Comparison of ENCODE assay signal across 35 cellular contexts in the genomic region with DNA sequence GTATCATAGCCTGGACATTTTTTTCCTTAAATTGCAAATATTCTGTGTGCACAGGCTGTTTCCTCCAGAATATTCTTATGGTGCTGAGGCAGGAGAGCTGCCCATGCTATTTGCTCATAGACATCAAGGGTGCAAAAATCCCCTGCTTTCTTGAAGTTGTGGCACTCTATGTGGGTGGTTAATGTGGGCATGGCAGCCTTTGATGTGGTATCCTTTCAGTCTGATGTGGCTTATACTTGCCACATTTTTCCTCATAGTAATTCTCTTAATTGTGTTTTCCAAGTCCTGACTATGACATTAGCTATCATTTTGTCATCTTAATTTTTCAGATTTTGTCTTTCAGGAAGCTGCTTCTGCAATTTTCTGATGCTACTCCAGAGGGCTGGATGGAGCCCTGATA.
"Had no signal": no experiment of that assay in that cellular context is flagged by ENCODE, and none has a peak within 500 bp of the region (broad histone marks: within the 10 kb centered on the region; RNA-seq: fewer than 3 reads in every experiment).

No MANE protein-coding gene starts in this region.

- H3K27me3 ChIP-seq: adrenal gland, body of pancreas, brain microvascular endothelial cell had no signal

- FAIRE-seq: astrocyte, TTC549 had no signal

- H3K4me1 Mint-ChIP-seq: activated B cell treated with CpG ODN at 0.5 μM for 24 hours; activated CD4-positive, alpha-beta T cell treated with anti-CD3 and anti-CD28 coated beads, Interleukin-2, amount 10 ng/mL, durations not matched to agents 24 days and 14 days; activated naive CD8-positive, alpha-beta T cell treated with anti-CD3 and anti-CD28 coated beads for 36 hours; activated T-helper 17 cell treated with anti-CD3 and anti-CD28 coated beads, Interleukin-2, amount 50 U/mL, for 72 hours had no signal

- DNase-seq: activated B cell treated with CpG ODN at 0.5 μM for 24 hours; activated CD4-positive, alpha-beta memory T cell treated with anti-CD3 and anti-CD28 coated beads for 36 hours; activated CD4-positive, alpha-beta T cell treated with anti-CD3 and anti-CD28 coated beads for 4 hours; activated CD4-positive, alpha-beta T cell treated with anti-CD3 and anti-CD28 coated beads, Interleukin-2, amount 10 ng/mL, durations not matched to agents 24 days and 14 days; activated CD4-positive, alpha-beta T cell treated with anti-CD3 and anti-CD28 coated beads, Interleukin-2, amount 50 U/mL, for 1 hour; activated CD4-positive, alpha-beta T cell treated with anti-CD3 and anti-CD28 coated beads, Interleukin-2, amount 50 U/mL, for 4 hours; activated CD4-positive, CD25-positive, alpha-beta regulatory T cell treated with anti-CD3 and anti-CD28 coated beads, Interleukin-2, amount 50 U/mL, for 72 hours; activated CD8-positive, alpha-beta memory T cell treated with anti-CD3 and anti-CD28 coated beads, Interleukin-2, amount 50 U/mL, for 4 hours; activated effector memory CD4-positive, alpha-beta T cell treated with anti-CD3 and anti-CD28 coated beads, Interleukin-2, amount 50 U/mL, for 16 hours; activated gamma-delta T cell treated with Interleukin-2 at 50 U/mL for 16 hours; activated naive CD4-positive, alpha-beta T cell; activated naive CD4-positive, alpha-beta T cell treated with anti-CD3 and anti-CD28 coated beads for 36 hours; activated naive CD4-positive, alpha-beta T cell treated with anti-CD3 and anti-CD28 coated beads, Interleukin-2, amount 50 U/mL, for 16 hours; activated naive CD8-positive, alpha-beta T cell treated with anti-CD3 and anti-CD28 coated beads for 36 hours; activated T-cell treated with anti-CD3 and anti-CD28 coated beads for 4 hours; activated T-cell treated with anti-CD3 and anti-CD28 coated beads, Interleukin-2, amount 50 U/mL, for 1 hour; activated T-cell treated with anti-CD3 and anti-CD28 coated beads, Interleukin-2, amount 50 U/mL, for 4 hours; activated T-cell treated with anti-CD3 and anti-CD28 coated beads, Interleukin-2, amount 50 U/mL, for 72 hours; adrenal gland; amniotic stem cell; aorta; body of pancreas; brain microvascular endothelial cell; central memory CD4-positive, alpha-beta T cell; T-helper 1 cell; T-helper 9 cell had no signal

- H3K4me1 ChIP-seq: adrenal gland, body of pancreas, breast epithelium had no signal

- H3K4me3 ChIP-seq: adrenal gland, body of pancreas, breast epithelium had no signal

- H3K27ac Mint-ChIP-seq: activated B cell treated with CpG ODN at 0.5 μM for 24 hours; activated CD4-positive, alpha-beta memory T cell treated with anti-CD3 and anti-CD28 coated beads for 36 hours; activated CD4-positive, alpha-beta T cell treated with anti-CD3 and anti-CD28 coated beads, Interleukin-2, amount 10 ng/mL, durations not matched to agents 24 days and 14 days; activated naive CD4-positive, alpha-beta T cell treated with anti-CD3 and anti-CD28 coated beads for 36 hours; activated naive CD4-positive, alpha-beta T cell treated with anti-CD3 and anti-CD28 coated beads, Interleukin-2, amount 50 U/mL, for 72 hours; activated naive CD8-positive, alpha-beta T cell treated with anti-CD3 and anti-CD28 coated beads for 36 hours; activated T-cell treated with anti-CD3 and anti-CD28 coated beads, Interleukin-2, amount 50 U/mL, for 72 hours; activated T-helper 1 cell treated with anti-CD3 and anti-CD28 coated beads, Interleukin-12 subunit alpha, Interleukin-12 subunit beta, Interleukin-2, Interleukin-4 antibody, amounts not matched to agents 30 ng/mL and 10 ng/mL and 1 ng/mL, durations not matched to agents 14 hours and 24 hours and 36 hours; activated T-helper 17 cell treated with anti-CD3 and anti-CD28 coated beads, Interleukin-2, amount 50 U/mL, for 72 hours; T-helper 1 cell treated with Interleukin-12 subunit alpha and Interleukin-12 subunit beta and Interleukin-4 antibody, amounts not matched to agents 30 μg/mL and 1 μg/mL, for 36 hours; T-helper 2 cell treated with Interferon-gamma antibody and Interleukin-4, amounts not matched to agents 5 μg/mL and 100 μg/mL, for 36 hours had no signal

- H3K36me3 Mint-ChIP-seq: activated CD4-positive, alpha-beta memory T cell treated with anti-CD3 and anti-CD28 coated beads for 36 hours; activated naive CD4-positive, alpha-beta T cell treated with anti-CD3 and anti-CD28 coated beads, Interleukin-2, amount 50 U/mL, for 72 hours; activated naive CD8-positive, alpha-beta T cell treated with anti-CD3 and anti-CD28 coated beads for 36 hours had no signal

- H3K27me3 Mint-ChIP-seq: activated B cell treated with CpG ODN at 0.5 μM for 24 hours; activated CD4-positive, alpha-beta memory T cell treated with anti-CD3 and anti-CD28 coated beads for 36 hours; activated CD4-positive, alpha-beta T cell treated with anti-CD3 and anti-CD28 coated beads, Interleukin-2, amount 10 ng/mL, durations not matched to agents 24 days and 14 days; activated naive CD8-positive, alpha-beta T cell treated with anti-CD3 and anti-CD28 coated beads for 36 hours; activated T-helper 17 cell treated with anti-CD3 and anti-CD28 coated beads, Interleukin-2, amount 50 U/mL, for 72 hours had no signal

- H3K9me3 Mint-ChIP-seq: activated B cell treated with CpG ODN at 0.5 μM for 24 hours; activated CD4-positive, alpha-beta memory T cell treated with anti-CD3 and anti-CD28 coated beads for 36 hours; activated CD4-positive, alpha-beta T cell treated with anti-CD3 and anti-CD28 coated beads, Interleukin-2, amount 10 ng/mL, durations not matched to agents 24 days and 14 days; activated naive CD4-positive, alpha-beta T cell treated with anti-CD3 and anti-CD28 coated beads for 36 hours; activated T-helper 1 cell treated with anti-CD3 and anti-CD28 coated beads, Interleukin-12 subunit alpha, Interleukin-12 subunit beta, Interleukin-2, Interleukin-4 antibody, amounts not matched to agents 30 ng/mL and 10 ng/mL and 1 ng/mL, durations not matched to agents 14 hours and 24 hours and 36 hours; T-helper 1 cell treated with Interleukin-12 subunit alpha and Interleukin-12 subunit beta and Interleukin-4 antibody, amounts not matched to agents 30 μg/mL and 1 μg/mL, for 36 hours; T-helper 2 cell treated with Interferon-gamma antibody and Interleukin-4, amounts not matched to agents 5 μg/mL and 100 μg/mL, for 36 hours had no signal

- H3K9me3 ChIP-seq: adrenal gland, body of pancreas, breast epithelium had no signal

- H3K36me3 ChIP-seq: adrenal gland, brain microvascular endothelial cell, breast epithelium had no signal

- ATAC-seq: activated naive CD4-positive, alpha-beta T cell treated with anti-CD3 and anti-CD28 coated beads, Interleukin-2, amount 50 U/mL, for 72 hours; activated T-cell treated with anti-CD3 and anti-CD28 coated beads, Interleukin-2, amount 50 U/mL, for 4 hours; activated T-cell treated with anti-CD3 and anti-CD28 coated beads, Interleukin-2, amount 50 U/mL, for 72 hours; activated T-helper 17 cell treated with anti-CD3 and anti-CD28 coated beads, Interleukin-2, amount 50 U/mL, for 72 hours; body of pancreas had no signal

- H3K27ac ChIP-seq: adrenal gland, body of pancreas, brain microvascular endothelial cell, breast epithelium, VCaP had no signal

- H3K4me3 Mint-ChIP-seq: activated B cell treated with CpG ODN at 0.5 μM for 24 hours; activated CD4-positive, alpha-beta memory T cell treated with anti-CD3 and anti-CD28 coated beads for 36 hours; activated CD4-positive, alpha-beta T cell treated with anti-CD3 and anti-CD28 coated beads, Interleukin-2, amount 10 ng/mL, durations not matched to agents 24 days and 14 days; activated naive CD4-positive, alpha-beta T cell treated with anti-CD3 and anti-CD28 coated beads for 36 hours; activated naive CD8-positive, alpha-beta T cell treated with anti-CD3 and anti-CD28 coated beads for 36 hours; activated T-cell treated with anti-CD3 and anti-CD28 coated beads, Interleukin-2, amount 50 U/mL, for 4 hours; activated T-cell treated with anti-CD3 and anti-CD28 coated beads, Interleukin-2, amount 50 U/mL, for 72 hours; activated T-helper 1 cell treated with anti-CD3 and anti-CD28 coated beads, Interleukin-12 subunit alpha, Interleukin-12 subunit beta, Interleukin-2, Interleukin-4 antibody, amounts not matched to agents 30 ng/mL and 10 ng/mL and 1 ng/mL, durations not matched to agents 14 hours and 24 hours and 36 hours; activated T-helper 17 cell treated with anti-CD3 and anti-CD28 coated beads, Interleukin-2, amount 50 U/mL, for 72 hours; T-helper 1 cell treated with Interleukin-12 subunit alpha and Interleukin-12 subunit beta and Interleukin-4 antibody, amounts not matched to agents 30 μg/mL and 1 μg/mL, for 36 hours; T-helper 2 cell treated with Interferon-gamma antibody and Interleukin-4, amounts not matched to agents 5 μg/mL and 100 μg/mL, for 36 hours had no signal
